Comparison of ENCODE assay signal across 1 cellular context in genomic region chr10:108360187-108360586, GRCh38.
TF ChIP-seq lines count a peak whose summit lies in the region.

No MANE protein-coding gene starts in this region.

TF ChIP-seq in GM12878, 131 proteins besides CTCF, POLR2A, EP300 and RAD21 (continued from another document):
- TF ChIP-seq ZNF217 (IDR thresholded peaks at IDR 0.05) = peak; percentile 37; the same call in 1 of the 2 replicates
- TF ChIP-seq RELB (IDR thresholded peaks at IDR 0.05; ENCODE audit: low read depth) = 0 out of 2 replicates have a peak, but pooled peaks have one; percentile 30
- peak; percentile 15; the same call in 1 of the 2 replicates for TF ChIP-seq ZNF592 (IDR thresholded peaks at IDR 0.05)
- peak; percentile 85 for TF ChIP-seq ATF7 (IDR thresholded peaks at IDR 0.05; ENCODE audit: low read depth)
- TF ChIP-seq MTA2 (IDR thresholded peaks at IDR 0.05; ENCODE audit: low read depth) = peak; percentile 85
- peak; percentile 83 for TF ChIP-seq NR2F1 (conservative IDR thresholded peaks at IDR 0.05)
TF ChIP-seq in GM12878: peak in this region for 13.
